In the genomic region with DNA sequence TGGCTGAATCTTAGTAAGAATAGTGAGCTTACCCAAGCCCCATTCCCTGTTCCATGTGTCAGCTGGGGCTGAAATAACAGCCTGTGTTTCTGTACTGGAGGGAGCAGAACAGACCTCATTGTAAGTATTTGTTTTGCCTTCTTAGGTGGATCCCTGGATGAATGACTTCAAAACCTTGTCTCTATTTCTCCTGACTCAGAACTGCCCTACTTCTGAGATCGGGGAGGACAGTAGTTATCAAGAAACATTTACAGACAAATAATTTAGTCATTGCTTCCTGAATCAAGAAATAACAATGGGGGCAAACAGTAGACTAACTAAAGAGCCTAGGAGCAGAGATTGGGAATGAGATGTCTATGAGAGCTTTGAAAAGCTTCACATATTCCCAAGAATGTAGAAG, we compare ENCODE assay signal across 14 cellular contexts. TPM values are rescaled to one million over a fixed set of nuclear protein-coding genes. Genes with fewer than 3 reads are reported as not detected.
DNase-seq lines count a peak whose midpoint lies in the region; ATAC-seq and TF ChIP-seq lines count a peak whose summit lies in the region.
"Had no signal": no experiment of that assay in that cellular context is flagged by ENCODE, and none has a peak within 500 bp of the region (broad histone marks: within the 10 kb centered on the region; RNA-seq: fewer than 3 reads in every experiment).

No MANE protein-coding gene starts in this region.

- no peak for TF ChIP-seq CTCF in fibroblast of pulmonary artery (IDR thresholded peaks at IDR 0.05; ENCODE audit: low read length, missing control alignments)

- ATAC-seq in GM21723 (IDR thresholded peaks at IDR 0.05; ENCODE audit: unreplicated experiment), result no peak
- ATAC-seq: A549; CD8-positive, alpha-beta T cell had no signal

- no peak overlapping the region for H3K4me3 ChIP-seq in fibroblast of pulmonary artery (replicated peaks; ENCODE audit: low read depth, low read length)
- H3K4me3 ChIP-seq: A549; BLaER1 treated with 17β-estradiol and CSF1 and Interleukin-3, amounts not matched to agents 10 nM and 100 nM had no signal

- DNase-seq in dermis blood vessel endothelial cell (peak; percentile 38), fibroblast of pulmonary artery (ENCODE audit: low read depth) (peak; percentile 46), pulmonary artery endothelial cell (ENCODE audit: low read depth, low spot score) (peak; percentile 3), midbrain (lab: John Stamatoyannopoulos, UW) (no peak)
- DNase-seq: AML-193; Caco-2; Calu3; CD4-positive, alpha-beta T cell; CD8-positive, alpha-beta T cell; DMS79 treated with DMSO at 0.1 percent for 48 hours; GF-D8 had no signal

RNA-seq across cellular contexts. Expression of gene TPST1, which starts 58.8 kb away (rescaled TPM):
- 38.5 and 42.5 TPM in 2 replicates for total RNA-seq in dermis blood vessel endothelial cell
- 31.7 and 56.7 TPM in 2 replicates for total RNA-seq in pulmonary artery endothelial cell
